ENCODE assay signal across 8 cellular contexts in genomic region chr1:54054438-54054749, GRCh38. TPM values are rescaled to one million over a fixed set of nuclear protein-coding genes. Genes with fewer than 3 reads are reported as not detected.
DNase-seq lines count a peak whose midpoint lies in the region; FAIRE-seq and TF ChIP-seq lines count a peak whose summit lies in the region.

No MANE protein-coding gene starts in this region.

- H3K27me3 ChIP-seq in esophagus muscularis mucosa = no peaks in the 10 kb centered on the region
- H3K27me3 ChIP-seq in small intestine (ENCODE audit: control insufficient read depth in 2 of 2, insufficient read depth in 2 of 2, low read length in 2 of 2) = no peaks in the 10 kb centered on the region

- H3K4me3 ChIP-seq in OCI-LY7 (ENCODE audit: low read depth, low read length, poor library complexity, severe bottlenecking) = peak overlapping the region; percentile 74
- peak overlapping the region; percentile 73 to 96 (median 89) for H3K4me3 ChIP-seq in esophagus muscularis mucosa
- peak overlapping the region; percentile 51 to 80 for H3K4me3 ChIP-seq in small intestine (ENCODE audit: low read depth in 1 of 2, low read length in 2 of 2)

- WGBS in esophagus muscularis mucosa = 58% methylated on average over 5 of the region's 5 CpGs
- WGBS in small intestine, 3 donors = 11 to 29% (median 25%) methylated on average over 5 of the region's 5 CpGs

- H3K4me1 Mint-ChIP-seq in T-helper 2 cell treated with Interferon-gamma antibody and Interleukin-4, amounts not matched to agents 5 μg/mL and 100 μg/mL, for 36 hours (ENCODE audit: low read depth) = peaks cover 24% of the 10 kb centered on the region

- H3K4me1 ChIP-seq in OCI-LY7 (ENCODE audit: insufficient read depth, low read length, poor library complexity, severe bottlenecking) (peaks cover 22% of the 10 kb centered on the region), esophagus muscularis mucosa (peaks cover 25 to 44% (median 42%) of the 10 kb centered on the region in 4 donors), small intestine (ENCODE audit: control insufficient read depth in 2 of 2, insufficient read depth in 1 of 2, low read depth in 1 of 2, low read length in 1 of 2) (peaks cover 0 to 4% of the 10 kb centered on the region in 2 donors)

- POLR2A ChIA-PET in OCI-LY7 (lab: Charles Lee) = interaction anchor here (1.0 kb wide), 1 partner anchor 22 kb away, joined by 5 read pairs; no protein-coding TSS in a partner anchor

- H3K9me3 ChIP-seq in OCI-LY7 (ENCODE audit: low read length) (no peaks in the 10 kb centered on the region), esophagus muscularis mucosa (no peaks in the 10 kb centered on the region), small intestine (ENCODE audit: control insufficient read depth, low read depth) (no peaks in the 10 kb centered on the region)

- TF ChIP-seq EP300 in esophagus muscularis mucosa (IDR thresholded peaks at IDR 0.05) = no peak

- H4K20me1 ChIP-seq in OCI-LY7 (ENCODE audit: insufficient read depth, low read length) = peaks cover 4% of the 10 kb centered on the region; the same call in 1 of the 2 replicates

- peaks cover 3% of the 10 kb centered on the region; the same call in 1 of the 2 replicates for H3K36me3 ChIP-seq in OCI-LY7 (ENCODE audit: insufficient read depth, low read length)
- H3K36me3 ChIP-seq in esophagus muscularis mucosa = no peaks in the 10 kb centered on the region
- H3K36me3 ChIP-seq in small intestine (ENCODE audit: control insufficient read depth in 2 of 2, insufficient read depth in 2 of 2, low read length in 2 of 2) = no peaks in the 10 kb centered on the region

- H3K27me3 Mint-ChIP-seq in T-helper 2 cell treated with Interferon-gamma antibody and Interleukin-4, amounts not matched to agents 5 μg/mL and 100 μg/mL, for 36 hours (ENCODE audit: low read depth) = no peaks in the 10 kb centered on the region

- no peak for TF ChIP-seq POLR2A in esophagus muscularis mucosa (IDR thresholded peaks at IDR 0.05; ENCODE audit: low read depth)

- peak overlapping the region; percentile 82; the same call in 1 of the 2 replicates for H2AFZ ChIP-seq in OCI-LY7 (ENCODE audit: low read length)

- peaks cover 33% of the 10 kb centered on the region for H3K79me2 ChIP-seq in OCI-LY7 (ENCODE audit: insufficient read depth, low read depth, low read length)

- peak; percentile 14 for DNase-seq in NCI-H2196 (lab: John Stamatoyannopoulos, UW; ENCODE audit: unreplicated experiment)
- no peak for DNase-seq in NCI-H2196 treated with DMSO at 0.1 percent for 48 hours (lab: John Stamatoyannopoulos, UW; ENCODE audit: unreplicated experiment)
- peak; percentile 41 for DNase-seq in OCI-LY7 (ENCODE audit: low spot score)
- DNase-seq in esophagus muscularis mucosa (ENCODE audit: extremely low spot score) = no peak
- DNase-seq in small intestine = peak; percentile 14
- DNase-seq in T-helper 2 cell treated with Interferon-gamma antibody and Interleukin-4, amounts not matched to agents 5 μg/mL and 100 μg/mL, for 36 hours (ENCODE audit: low spot score) = no peak
- no peak for DNase-seq in NCI-H1436 treated with DMSO at 0.1 percent for 48 hours (lab: John Stamatoyannopoulos, UW)
- DNase-seq in DMS153 treated with DMSO at 0.1 percent for 48 hours (lab: John Stamatoyannopoulos, UW; ENCODE audit: unreplicated experiment) = no peak

- BruUV-seq in OCI-LY7 (replicated peaks; lab: Mats Ljungman, UMichigan) = no TSS peak

- no peak for FAIRE-seq in small intestine (lab: Jason Lieb, UNC)

- peak; percentile 39; the same call in 1 of the 2 replicates for TF ChIP-seq CTCF in OCI-LY7 (conservative IDR thresholded peaks at IDR 0.05; ENCODE audit: low read length)
- no peak for TF ChIP-seq CTCF in esophagus muscularis mucosa (IDR thresholded peaks at IDR 0.05)

- H3K27ac ChIP-seq in OCI-LY7 (ENCODE audit: low read depth, low read length, poor library complexity, severe bottlenecking) (peak overlapping the region; percentile 72), esophagus muscularis mucosa (replicated peaks in 1 of 4) (no peak overlapping the region), small intestine (ENCODE audit: low read depth in 1 of 2, low read length in 1 of 2) (no peak overlapping the region)

- no peak overlapping the region for H3K27ac Mint-ChIP-seq in T-helper 2 cell treated with Interferon-gamma antibody and Interleukin-4, amounts not matched to agents 5 μg/mL and 100 μg/mL, for 36 hours

- H3K4me3 Mint-ChIP-seq in T-helper 2 cell treated with Interferon-gamma antibody and Interleukin-4, amounts not matched to agents 5 μg/mL and 100 μg/mL, for 36 hours = no peak overlapping the region

- H3K4me2 ChIP-seq in OCI-LY7 (ENCODE audit: low read length) = peak overlapping the region; percentile 99

- H3K9me3 Mint-ChIP-seq in T-helper 2 cell treated with Interferon-gamma antibody and Interleukin-4, amounts not matched to agents 5 μg/mL and 100 μg/mL, for 36 hours = no peaks in the 10 kb centered on the region

- CTCF ChIA-PET in OCI-LY7 (lab: Charles Lee; ENCODE audit: unreplicated experiment) = no interaction called here

- H3K36me3 Mint-ChIP-seq in T-helper 2 cell treated with Interferon-gamma antibody and Interleukin-4, amounts not matched to agents 5 μg/mL and 100 μg/mL, for 36 hours (ENCODE audit: low read depth) = peaks cover 24% of the 10 kb centered on the region

- no peaks in the 10 kb centered on the region for H3K9me2 ChIP-seq in OCI-LY7 (ENCODE audit: insufficient read depth, low read length)

- intact Hi-C loops in OCI-LY7 (cut with micrococcal nuclease; ENCODE audit: unreplicated experiment) = loop anchor here (5.0 kb wide), 2 partner anchors 148 to 708 kb away; partner anchors contain the start of genes CYB5RL, MRPL37 and PARS2
- intact Hi-C loops in esophagus muscularis mucosa (cut with DNase I) = no loop called here

RNA-seq across cellular contexts. Expression of gene TCEANC2, which starts 1.0 kb away (rescaled TPM):
- 4.9 and 5.1 TPM in 2 replicates for total RNA-seq in OCI-LY7 (2014; rRNA removed; shearing (Covaris generic))
- total RNA-seq in OCI-LY7 (2022) (9.5 and 10.4 TPM in 2 replicates), esophagus muscularis mucosa (1 to 10 TPM; 4.8 to 8.6 (median 7.1) TPM)
- polyA plus RNA-seq in small intestine = 1 to 10 TPM; 1.3 to 2.4 (median 1.4) TPM

RNA-seq across cellular contexts. Expression of gene TMEM59, which starts 1.4 kb away (rescaled TPM):
- total RNA-seq in OCI-LY7 (2014; rRNA removed; shearing (Covaris generic)) = 74.5 and 76.7 TPM in 2 replicates
- total RNA-seq in OCI-LY7 (2022) (94.5 and 95.4 TPM in 2 replicates), esophagus muscularis mucosa (100 to 1,000 TPM; 238 to 334 (median 288) TPM)
- 100 to 1,000 TPM; 156 to 266 (median 158) TPM for polyA plus RNA-seq in small intestine

RNA-seq across cellular contexts. Expression of gene LDLRAD1, which starts 36.4 kb away (rescaled TPM):
- total RNA-seq in OCI-LY7 (2014; rRNA removed; shearing (Covaris generic)) = not detected in 2 replicates
- total RNA-seq in OCI-LY7 (2022) (not detected in 2 replicates), esophagus muscularis mucosa (not detected)
- not detected for polyA plus RNA-seq in small intestine

Comparison
In these comparisons a context has a peak if more than half of its experiments do, and no peak if none do; other contexts are left out.
1. DNase-seq: peak in NCI-H2196 (single experiment), OCI-LY7 (single experiment) and small intestine (single experiment); none in NCI-H2196 treated with DMSO at 0.1 percent for 48 hours (single experiment), esophagus muscularis mucosa (single experiment), T-helper 2 cell treated with Interferon-gamma antibody and Interleukin-4, amounts not matched to agents 5 μg/mL and 100 μg/mL, for 36 hours (single experiment), NCI-H1436 treated with DMSO at 0.1 percent for 48 hours (single experiment) and DMS153 treated with DMSO at 0.1 percent for 48 hours (single experiment).
2. Peak in every context shown above with its lines, with median percentiles within 50 percentile points of each other: H3K4me3 ChIP-seq.